8 cellular contexts compared by ENCODE assay signal in genomic region chr10:43606323-43607198, GRCh38. TPM values are rescaled to one million over a fixed set of nuclear protein-coding genes. Genes with fewer than 3 reads are reported as not detected.
A peak's percentile ranks its signal among the peaks of the same experiment; 100 is the strongest.
DNase-seq lines count a peak whose midpoint lies in the region; ATAC-seq, FAIRE-seq and TF ChIP-seq lines count a peak whose summit lies in the region.

TSS of gene ZNF485 (plus strand) at chr10:43606438. CDS start at chr10:43607051, 613 bp downstream.

- H3K9ac ChIP-seq in HepG2 (ENCODE audit: insufficient read depth, low read depth, low read length), result peak within 1 kb of the TSS; percentile 60; the same call in 1 of the 2 replicates

- no peak for TF ChIP-seq CTCF in HepG2 (CRISPR knock-in tag; IDR thresholded peaks at IDR 0.05)

- no peak for TF ChIP-seq RAD21 in HepG2 (CRISPR knock-in tag; IDR thresholded peaks at IDR 0.05)

- WGBS in HepG2 (ENCODE audit: low lambda C conversion rate), result 45% methylated on average over 46 of the region's 58 CpGs

- intact Hi-C loops in HepG2 (cut with micrococcal nuclease; ENCODE audit: unreplicated experiment), result no loop called here

- TF ChIP-seq EP300 in HepG2 (IDR thresholded peaks at IDR 0.05; ENCODE audit: low read depth in 2 of 2, low read length in 2 of 2) (no peak), HepG2 (CRISPR knock-in tag; IDR thresholded peaks at IDR 0.05; ENCODE audit: borderline replicate concordance) (no peak)

- CTCF ChIA-PET in HepG2 (lab: Yijun Ruan, JAX; ENCODE audit: low intra/inter-chr PET ratio, low total read pairs), result no interaction called here

- no TSS peak for BruUV-seq in HepG2 (replicated peaks; lab: Mats Ljungman, UMichigan)

- TF ChIP-seq POLR2A in HepG2 (IDR thresholded peaks at IDR 0.05; ENCODE audit: insufficient read depth in 1 of 2, low read depth in 2 of 2, low read length in 2 of 2), result peak; percentile 53 to 89; a peak in 3 of 4 replicates

- peak; percentile 66 for DNase-seq in ACHN
- DNase-seq in NCI-H510A treated with DMSO at 0.1 percent for 48 hours (lab: John Stamatoyannopoulos, UW), result peak; percentile 47
- peak; percentile 57 to 69 for DNase-seq in activated CD4-positive, alpha-beta T cell treated with anti-CD3 and anti-CD28 coated beads, Interleukin-2, amount 50 U/mL, for 24 hours (ENCODE audit: low read depth in 1 of 2, low spot score in 1 of 2)
- DNase-seq in dermis microvascular lymphatic vessel endothelial cell (ENCODE audit: low read depth in 2 of 2), result peak; percentile 39 to 63
- DNase-seq in HepG2 (ENCODE audit: low spot score), result peak; percentile 23
- peak; percentile 62 to 65 for DNase-seq in stimulated activated CD4-positive, alpha-beta T cell treated with anti-CD3 and anti-CD28 coated beads, Interleukin-2, amount 100 ng/mL, for 48 hours

- no peaks in the 10 kb centered on the region for H3K79me2 ChIP-seq in HepG2 (ENCODE audit: insufficient read depth, low read length)

- in situ Hi-C loops in ACHN (cut with HindIII; ENCODE audit: low pct_ligation_motif_present, low pct_unique_long_range_greater_than_20kb, low sequenced_read_pairs), result no loop called here
- in situ Hi-C loops in HepG2 (cut with HindIII; ENCODE audit: extremely low pct_ligation_motif_present, low pct_unique_long_range_greater_than_20kb), result no loop called here

- no peak within 1 kb of the TSS for H3K27ac ChIP-seq in HepG2 (ENCODE audit: extremely low read length, insufficient read depth, low read length)

- peak; percentile 18 for FAIRE-seq in HepG2 (lab: Jason Lieb, UNC)

- peak within 1 kb of the TSS; percentile 60 for H3K4me2 ChIP-seq in HepG2 (ENCODE audit: low read depth, low read length)

- H3K9me3 ChIP-seq in HepG2 (ENCODE audit: low read length), result no peaks in the 10 kb centered on the region; the same call in 1 of the 2 replicates

- H3K4me1 ChIP-seq in HepG2 (ENCODE audit: insufficient read depth, low read length), result peaks cover 7% of the 10 kb centered on the region

- H3K4me3 ChIP-seq in HepG2 (replicated peaks in 1 of 3; ENCODE audit: insufficient read depth in 1 of 3, low read depth in 2 of 3, low read length in 3 of 3), result peak within 1 kb of the TSS; percentile 45 to 72 (median 61); a peak in 5 of 6 replicates

- H2AFZ ChIP-seq in HepG2 (ENCODE audit: low read length), result no peak within 1 kb of the TSS

- ATAC-seq in GM18858 (IDR thresholded peaks at IDR 0.05; ENCODE audit: unreplicated experiment) (peak; percentile 98), HG03064 (IDR thresholded peaks at IDR 0.05; ENCODE audit: low read depth, unreplicated experiment) (peak; percentile 97), HepG2 (peak; percentile 98)

- H4K20me1 ChIP-seq in HepG2 (ENCODE audit: insufficient read depth, low read length), result no peaks in the 10 kb centered on the region

- POLR2A ChIA-PET in HepG2 (lab: Yijun Ruan, JAX), result interaction anchor here (1.2 kb wide), 1 partner anchor 42 kb away, joined by 4 read pairs; the partner anchor contains the start of gene ZNF32

- H3K27me3 ChIP-seq in HepG2 (ENCODE audit: control insufficient read depth in 1 of 2, insufficient read depth in 2 of 2, low read length in 2 of 2), result no peaks in the 10 kb centered on the region

- H3K36me3 ChIP-seq in HepG2 (replicated peaks in 1 of 2; ENCODE audit: control insufficient read depth in 1 of 2, insufficient read depth in 2 of 2, low read length in 2 of 2), result no peaks in the 10 kb centered on the region

TF ChIP-seq in HepG2, 621 proteins besides CTCF, POLR2A, EP300 and RAD21 (continues in another document):
- peak; percentile 66 for TF ChIP-seq RNF2 (conservative IDR thresholded peaks at IDR 0.05; ENCODE audit: low read depth)
- TF ChIP-seq ZNF567 (CRISPR knock-in tag; IDR thresholded peaks at IDR 0.05; ENCODE audit: borderline replicate concordance), result no peak
- peak; percentile 91; the same call in 1 of the 2 replicates for TF ChIP-seq ZNF607 (CRISPR knock-in tag; IDR thresholded peaks at IDR 0.05; ENCODE audit: borderline replicate concordance)
- TF ChIP-seq HMG20A (CRISPR knock-in tag; IDR thresholded peaks at IDR 0.05; ENCODE audit: borderline replicate concordance), result no peak
- 0 out of 2 replicates have a peak, but pooled peaks have one; percentile 22 for TF ChIP-seq ZNF274 (CRISPR knock-in tag; IDR thresholded peaks at IDR 0.05)
- TF ChIP-seq EEA1 (CRISPR knock-in tag; IDR thresholded peaks at IDR 0.05; ENCODE audit: borderline replicate concordance), result no peak
- TF ChIP-seq ZNF256 (CRISPR knock-in tag; conservative IDR thresholded peaks at IDR 0.05), result no peak
- no peak for TF ChIP-seq ZNF512B (CRISPR knock-in tag; IDR thresholded peaks at IDR 0.05; ENCODE audit: borderline replicate concordance)
- peak; percentile 86 for TF ChIP-seq ELF1 (CRISPR knock-in tag; IDR thresholded peaks at IDR 0.05)
- TF ChIP-seq SNAPC5 (CRISPR knock-in tag; IDR thresholded peaks at IDR 0.05; ENCODE audit: borderline replicate concordance), result no peak
- TF ChIP-seq HNF4G (IDR thresholded peaks at IDR 0.05; ENCODE audit: borderline replicate concordance, low read depth, low read length), result no peak
- TF ChIP-seq HNF4G (CRISPR knock-in tag; IDR thresholded peaks at IDR 0.05; ENCODE audit: borderline replicate concordance, low read depth), result no peak
- no peak for TF ChIP-seq MYNN (CRISPR knock-in tag; IDR thresholded peaks at IDR 0.05; ENCODE audit: low read depth)
- TF ChIP-seq CENPBD1 (CRISPR knock-in tag; IDR thresholded peaks at IDR 0.05; ENCODE audit: borderline replicate concordance, low read depth), result no peak
- TF ChIP-seq PHF8 (CRISPR knock-in tag; IDR thresholded peaks at IDR 0.05), result peak; percentile 80
- TF ChIP-seq GFI1 (CRISPR knock-in tag; IDR thresholded peaks at IDR 0.05; ENCODE audit: borderline replicate concordance), result no peak
- no peak for TF ChIP-seq ZZZ3 (CRISPR knock-in tag; IDR thresholded peaks at IDR 0.05; ENCODE audit: borderline replicate concordance)

RNA-seq across cellular contexts. Expression of gene ZNF485, which starts in this region (rescaled TPM):
- total RNA-seq in dermis microvascular lymphatic vessel endothelial cell (0.51 and 0.76 TPM in 2 replicates), HepG2 (2016; rRNA removed; fragmentation: Illumina TruSeq; extraction: Trizol) (3.3 and 3.4 TPM in 2 replicates)
- total RNA-seq in HepG2 (2016; cell fraction: cytosol; rRNA removed; fragmentation: Illumina TruSeq; extraction: Trizol; ENCODE audit: low read depth), result 0.97 and 1.9 TPM in 2 replicates
- 2.9 and 3.2 TPM in 2 replicates for total RNA-seq in HepG2 (2016; cell fraction: insoluble cytoplasmic fraction; rRNA removed; fragmentation: Illumina TruSeq; extraction: Trizol)
- total RNA-seq in HepG2 (2016; cell fraction: membrane; rRNA removed; fragmentation: Illumina TruSeq; extraction: Trizol), result 3.1 and 3.6 TPM in 2 replicates
- 5.2 TPM in 2 replicates for total RNA-seq in HepG2 (2016; cell fraction: nucleus; rRNA removed; fragmentation: Illumina TruSeq; extraction: Trizol)
- polyA plus RNA-seq in HepG2 (2011; rRNA removed), result 1.1 and 1.4 TPM in 2 replicates
- polyA plus RNA-seq in HepG2 (2011; cell fraction: cytosol; rRNA removed), result 0.65 and 0.67 TPM in 2 replicates
- 2.5 and 2.7 TPM in 2 replicates for polyA plus RNA-seq in HepG2 (2011; cell fraction: nucleus; rRNA removed)
- polyA plus RNA-seq in HepG2 (2012), result 1.2 TPM in 2 replicates
- polyA plus RNA-seq in HepG2 (2016; cell fraction: cytosol; fragmentation: Illumina TruSeq; extraction: Trizol; ENCODE audit: low read depth), result 0.35 and 0.65 TPM in 2 replicates
- polyA plus RNA-seq in HepG2 (2016; cell fraction: insoluble cytoplasmic fraction; fragmentation: Illumina TruSeq; extraction: Trizol; ENCODE audit: low read depth), result 2.3 and 2.4 TPM in 2 replicates
- polyA plus RNA-seq in HepG2 (2016; cell fraction: membrane; fragmentation: Illumina TruSeq; extraction: Trizol; ENCODE audit: low read depth), result 0.63 and 0.69 TPM in 2 replicates
- polyA plus RNA-seq in HepG2 (2016; cell fraction: nucleus; fragmentation: Illumina TruSeq; extraction: Trizol; ENCODE audit: insufficient read depth, low read depth), result 4.1 and 5.5 TPM in 2 replicates
- 2.0 and 7.2 TPM in 2 replicates for polyA minus RNA-seq in HepG2 (2011; rRNA and poly(A)+ RNA removed; ENCODE audit: low replicate concordance)
- 1.2 and 2.4 TPM in 2 replicates for polyA minus RNA-seq in HepG2 (2011; cell fraction: cytosol; rRNA and poly(A)+ RNA removed)
- polyA minus RNA-seq in HepG2 (2011; cell fraction: nucleus; rRNA and poly(A)+ RNA removed), result 3.1 and 8.0 TPM in 2 replicates

Comparison
In these comparisons a context has a peak if more than half of its experiments do, and no peak if none do; other contexts are left out.
1. Peak in DNase-seq in dermis microvascular lymphatic vessel endothelial cell; RNA of the gene not detected or under 1 TPM.